1 cellular context compared by ENCODE assay signal in the genomic region with DNA sequence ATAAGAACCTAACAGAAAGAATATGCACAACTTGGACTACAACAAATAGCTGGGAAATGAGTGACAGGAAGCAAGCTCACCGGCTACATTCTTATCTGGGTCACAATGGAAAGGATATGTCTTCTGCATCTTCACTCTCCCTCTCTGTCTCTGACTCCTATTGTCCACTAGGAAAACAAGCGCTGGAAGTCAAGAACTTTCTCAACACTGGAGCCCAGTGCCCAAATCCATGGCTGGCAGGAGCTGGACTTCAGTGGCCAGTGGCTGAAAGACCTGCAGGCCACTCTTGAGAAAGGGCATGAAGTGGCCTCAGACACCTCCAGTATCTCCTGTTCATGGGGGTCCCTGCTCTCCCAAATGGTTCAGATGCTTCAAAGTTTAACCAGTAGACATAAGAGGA.
TF ChIP-seq lines count a peak whose summit lies in the region.

No MANE protein-coding gene starts in this region.

TF ChIP-seq in IMR-90, 13 proteins besides CTCF, POLR2A, EP300 and RAD21 (continued from another document):
- TF ChIP-seq RFX5 (IDR thresholded peaks at IDR 0.05; ENCODE audit: low read depth, low read length) = no peak
- TF ChIP-seq SMC3 (IDR thresholded peaks at IDR 0.05; ENCODE audit: low read depth, low read length) = no peak
- no peak for TF ChIP-seq RCOR1 (IDR thresholded peaks at IDR 0.05; ENCODE audit: insufficient replicate concordance, low read length)
- TF ChIP-seq MXI1 (IDR thresholded peaks at IDR 0.05; ENCODE audit: borderline replicate concordance, low read depth, low read length) = no peak
- no peak for TF ChIP-seq BHLHE40 (IDR thresholded peaks at IDR 0.05; ENCODE audit: low read depth, low read length)
- no peak for TF ChIP-seq MAZ (IDR thresholded peaks at IDR 0.05; ENCODE audit: borderline replicate concordance, low read depth, low read length)
- TF ChIP-seq CEBPB (IDR thresholded peaks at IDR 0.05; ENCODE audit: low read depth, low read length) = no peak
- TF ChIP-seq, protein P1, sequence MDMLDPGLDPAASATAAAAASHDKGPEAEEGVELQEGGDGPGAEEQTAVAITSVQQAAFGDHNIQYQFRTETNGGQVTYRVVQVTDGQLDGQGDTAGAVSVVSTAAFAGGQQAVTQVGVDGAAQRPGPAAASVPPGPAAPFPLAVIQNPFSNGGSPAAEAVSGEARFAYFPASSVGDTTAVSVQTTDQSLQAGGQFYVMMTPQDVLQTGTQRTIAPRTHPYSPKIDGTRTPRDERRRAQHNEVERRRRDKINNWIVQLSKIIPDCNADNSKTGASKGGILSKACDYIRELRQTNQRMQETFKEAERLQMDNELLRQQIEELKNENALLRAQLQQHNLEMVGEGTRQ (IDR thresholded peaks at IDR 0.05; ENCODE audit: low read depth, low read length) = no peak
